ENCODE assay signal across 8 cellular contexts in the genomic region with DNA sequence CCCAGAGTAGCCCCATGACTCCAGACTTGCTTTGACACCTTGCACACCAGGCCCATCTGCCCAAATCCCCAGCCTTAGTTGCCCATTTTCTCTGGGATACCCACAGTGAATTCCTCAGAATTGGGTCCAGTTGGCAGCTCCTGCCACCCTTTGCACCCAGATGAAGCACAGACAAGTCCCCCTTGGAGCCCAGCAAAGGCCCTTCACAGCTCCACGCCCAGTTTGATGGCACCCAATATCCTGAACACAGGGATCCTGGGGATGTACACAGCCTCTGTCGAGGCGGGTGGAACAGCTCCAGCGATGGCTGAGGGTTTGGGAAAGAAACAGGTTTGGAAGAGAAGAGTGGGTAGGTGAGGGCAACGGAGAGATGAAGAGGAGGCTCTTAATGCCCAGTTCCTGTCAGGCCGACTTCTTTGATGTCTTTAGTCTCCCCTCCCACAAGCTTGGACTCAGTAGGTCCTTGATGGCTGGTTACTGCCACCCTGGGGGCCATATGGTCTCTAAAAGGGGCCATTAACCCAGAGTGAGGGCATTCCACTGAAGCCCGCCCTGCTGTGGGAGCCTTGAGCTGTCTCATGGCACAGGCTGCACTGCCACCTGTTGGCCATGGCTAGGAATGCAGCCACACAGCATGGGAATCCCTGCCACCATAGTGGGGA. TPM values are rescaled to one million over a fixed set of nuclear protein-coding genes. Genes with fewer than 3 reads are reported as not detected.
A peak's percentile ranks its signal among the peaks of the same experiment; 100 is the strongest.
DNase-seq lines count a peak whose midpoint lies in the region; ATAC-seq and TF ChIP-seq lines count a peak whose summit lies in the region.

No MANE protein-coding gene starts in this region.

- H3K9me2 ChIP-seq in DOHH2 (replicated peaks; ENCODE audit: control insufficient read depth, low read length), result no peaks in the 10 kb centered on the region

- peaks cover 4% of the 10 kb centered on the region for H3K4me1 Mint-ChIP-seq in central memory CD8-positive, alpha-beta T cell

- H3K4me3 ChIP-seq in DOHH2 (ENCODE audit: low read length), result no peak overlapping the region
- no peak overlapping the region for H3K4me3 ChIP-seq in HFF-Myc (replicated peaks; ENCODE audit: low read depth, low read length)

- peaks cover 6% of the 10 kb centered on the region; the same call in 1 of the 2 replicates for H3F3A ChIP-seq in DOHH2 (ENCODE audit: control insufficient read depth, insufficient read depth)

- DNase-seq in HFF-Myc (ENCODE audit: extremely low read depth, low read depth), result no peak
- DNase-seq in NCI-H2227 (lab: John Stamatoyannopoulos, UW; ENCODE audit: unreplicated experiment), result peak; percentile 90
- DNase-seq in activated CD4-positive, alpha-beta T cell treated with anti-CD3 and anti-CD28 coated beads for 1 hour, result peak; percentile 68
- peak; percentile 62 to 68 for DNase-seq in central memory CD8-positive, alpha-beta T cell (ENCODE audit: low spot score in 2 of 2)
- peak; percentile 58 to 81 for DNase-seq in left colon
- peak; percentile 31 to 66 (median 56) for DNase-seq in stimulated activated CD4-positive, alpha-beta T cell treated with anti-CD3 and anti-CD28 coated beads, TNF-alpha, amount 100 ng/mL, for 1 hour (ENCODE audit: low read depth in 3 of 3, low spot score in 1 of 3)

- no peaks in the 10 kb centered on the region for H3K9me3 ChIP-seq in DOHH2 (ENCODE audit: control insufficient read depth, insufficient read depth, low read length)

- H3K4me2 ChIP-seq in DOHH2 (ENCODE audit: low read length), result no peak overlapping the region

- H3K36me3 Mint-ChIP-seq in central memory CD8-positive, alpha-beta T cell (ENCODE audit: insufficient read depth), result peaks cover 7% of the 10 kb centered on the region

- no peak overlapping the region for H3K4me3 Mint-ChIP-seq in central memory CD8-positive, alpha-beta T cell

- peak; percentile 95 for TF ChIP-seq CTCF in DOHH2 (IDR thresholded peaks at IDR 0.05; ENCODE audit: low read depth, low read length, poor library complexity, severe bottlenecking)
- peak; percentile 96 for TF ChIP-seq CTCF in HFF-Myc (IDR thresholded peaks at IDR 0.05; ENCODE audit: low read depth, low read length, missing control alignments)

- H3K36me3 ChIP-seq in DOHH2 (ENCODE audit: control insufficient read depth, low read length), result peaks cover 32% of the 10 kb centered on the region

- peak; percentile 92 for ATAC-seq in central memory CD8-positive, alpha-beta T cell (replicated peaks; ENCODE audit: extremely low read depth, poor library complexity, severe bottlenecking)
- ATAC-seq in left colon (peak; percentile 78), GM21737 (IDR thresholded peaks at IDR 0.05; ENCODE audit: unreplicated experiment) (no peak)

- intact Hi-C loops in left colon (cut with DNase I, micrococcal nuclease), result loop anchor here in 1 of 2 donors (2.0 to 10.0 kb wide), 2 partner anchors 44 to 248 kb away; a partner anchor contains a TSS

- H3K27me3 Mint-ChIP-seq in central memory CD8-positive, alpha-beta T cell, result no peaks in the 10 kb centered on the region

- H3K27me3 ChIP-seq in DOHH2 (ENCODE audit: control insufficient read depth, low read length), result no peaks in the 10 kb centered on the region

- H3K9me3 Mint-ChIP-seq in central memory CD8-positive, alpha-beta T cell, result no peaks in the 10 kb centered on the region

- no peak overlapping the region for H3K27ac ChIP-seq in DOHH2 (ENCODE audit: low read depth, low read length)

- H3K79me2 ChIP-seq in DOHH2 (ENCODE audit: control insufficient read depth, low read length), result no peaks in the 10 kb centered on the region

- H4K20me1 ChIP-seq in DOHH2 (ENCODE audit: control insufficient read depth, insufficient read depth, low read depth, low read length), result 0 out of 2 replicates have a peak, but pooled peaks cover 3% of the 10 kb centered on the region

- H3K27ac Mint-ChIP-seq in central memory CD8-positive, alpha-beta T cell (ENCODE audit: low read depth), result no peak overlapping the region

- no peaks in the 10 kb centered on the region for H3K4me1 ChIP-seq in DOHH2 (ENCODE audit: control insufficient read depth, low read length)

RNA-seq across cellular contexts. Expression of a gene that starts 21.7 kb away (rescaled TPM):
- total RNA-seq in left colon, result 10 to 100 TPM; 31.3 to 35.7 TPM

RNA-seq across cellular contexts. Expression of a gene that starts 21.9 kb away (rescaled TPM):
- total RNA-seq in left colon, result 1 to 10 TPM; 1.1 to 2.3 TPM
